ENCODE assay signal across 17 cellular contexts in the genomic region with DNA sequence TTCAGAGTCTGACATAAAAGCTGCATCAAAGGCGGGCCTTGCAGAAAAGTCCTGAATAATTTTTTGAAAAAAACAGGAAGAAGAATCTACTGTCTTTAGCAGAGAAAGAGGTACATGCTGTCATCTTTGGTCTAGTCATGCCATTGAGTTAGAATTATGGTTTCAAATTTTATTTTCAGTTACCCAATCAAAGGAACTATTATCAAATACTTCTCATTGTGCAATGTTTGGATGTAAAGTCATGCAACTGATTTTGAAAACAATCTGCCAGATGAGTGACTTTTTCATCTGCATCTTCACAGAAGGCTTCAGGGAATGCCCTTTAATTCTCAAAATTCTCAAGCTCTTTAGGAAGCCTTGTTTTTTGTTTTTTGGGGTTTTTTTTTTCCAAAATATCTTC.
A peak's percentile ranks its signal among the peaks of the same experiment; 100 is the strongest.
DNase-seq lines count a peak whose midpoint lies in the region; ATAC-seq and TF ChIP-seq lines count a peak whose summit lies in the region.
"Had no signal": no experiment of that assay in that cellular context is flagged by ENCODE, and none has a peak within 500 bp of the region (broad histone marks: within the 10 kb centered on the region; RNA-seq: fewer than 3 reads in every experiment).

No MANE protein-coding gene starts in this region.

- H2AK5ac ChIP-seq in IMR-90 (ENCODE audit: low read depth, low read length): no peak overlapping the region

- no peak overlapping the region for H2BK120ac ChIP-seq in IMR-90 (ENCODE audit: low read depth, low read length)

- no peaks in the 10 kb centered on the region for H3K4me1 Mint-ChIP-seq in T-helper 2 cell treated with Interferon-gamma antibody and Interleukin-4, amounts not matched to agents 5 μg/mL and 100 μg/mL, for 36 hours (ENCODE audit: low read depth)

- H2BK5ac ChIP-seq in IMR-90 (ENCODE audit: low read depth, low read length, poor library complexity, severe bottlenecking): no peak overlapping the region

- no peak overlapping the region for H3K14ac ChIP-seq in IMR-90 (replicated peaks; ENCODE audit: low read depth, low read length)

- H3K4me3 ChIP-seq in IMR-90 (ENCODE audit: insufficient read depth, low read depth, low read length): no peak overlapping the region
- no peak overlapping the region for H3K4me3 ChIP-seq in OCI-LY1 (ENCODE audit: low read depth, low read length, poor library complexity, severe bottlenecking)
- no peak overlapping the region for H3K4me3 ChIP-seq in gastrocnemius medialis
- H3K4me3 ChIP-seq: HAP-1 had no signal

- no peaks in the 10 kb centered on the region for H3K9me2 ChIP-seq in OCI-LY1 (ENCODE audit: low read depth, low read length)
- H3K9me2 ChIP-seq: SK-N-SH had no signal

- H3K18ac ChIP-seq in IMR-90 (ENCODE audit: low read depth, low read length): no peak overlapping the region

- no peak overlapping the region for H2BK20ac ChIP-seq in IMR-90 (ENCODE audit: low read depth, low read length)

- no peak overlapping the region for H4K5ac ChIP-seq in IMR-90 (ENCODE audit: low read depth, low read length)

- no peak overlapping the region for H2BK15ac ChIP-seq in IMR-90 (ENCODE audit: low read depth, low read length)

- ATAC-seq in IMR-90 (ENCODE audit: low read depth): no peak
- ATAC-seq in GM18517 (IDR thresholded peaks at IDR 0.05; ENCODE audit: unreplicated experiment): no peak
- ATAC-seq in gastrocnemius medialis: no peak

- no peak overlapping the region for H2AFZ ChIP-seq in IMR-90 (replicated peaks; ENCODE audit: low read length, poor library complexity)
- H2AFZ ChIP-seq in OCI-LY1 (ENCODE audit: low read length): 0 out of 2 replicates have a peak overlapping the region, but pooled peaks have one; percentile 1

- POLR2A ChIA-PET in IMR-90 (lab: Charles Lee; ENCODE audit: unreplicated experiment): interaction anchor here (0.6 kb wide), 1 partner anchor 117 kb away, joined by 3 read pairs; no protein-coding TSS in a partner anchor

- no peaks in the 10 kb centered on the region for H3K79me1 ChIP-seq in IMR-90 (ENCODE audit: low read depth in 1 of 2, low read length in 2 of 2)

- no peak for TF ChIP-seq CTCF in AG09319 (IDR thresholded peaks at IDR 0.05; ENCODE audit: low read depth, low read length)
- no peak for TF ChIP-seq CTCF in IMR-90 (conservative IDR thresholded peaks at IDR 0.05; ENCODE audit: low read depth, low read length)
- TF ChIP-seq CTCF in OCI-LY1 (IDR thresholded peaks at IDR 0.05; ENCODE audit: low read length): no peak
- TF ChIP-seq CTCF in gastrocnemius medialis (IDR thresholded peaks at IDR 0.05 in 4 of 5, conservative IDR thresholded peaks at IDR 0.05 in 1 of 5): no peak

- H4K20me1 ChIP-seq in IMR-90 (ENCODE audit: insufficient read depth, low read length) (no peaks in the 10 kb centered on the region), OCI-LY1 (ENCODE audit: insufficient read depth, low read length) (no peaks in the 10 kb centered on the region)

- H3K4me2 ChIP-seq in IMR-90 (ENCODE audit: low read depth, low read length) (no peak overlapping the region), OCI-LY1 (ENCODE audit: low read length) (peak overlapping the region; percentile 49)

- no peaks in the 10 kb centered on the region for H3K27me3 Mint-ChIP-seq in T-helper 2 cell treated with Interferon-gamma antibody and Interleukin-4, amounts not matched to agents 5 μg/mL and 100 μg/mL, for 36 hours (ENCODE audit: low read depth)

- no peak overlapping the region for H3K27ac Mint-ChIP-seq in T-helper 2 cell treated with Interferon-gamma antibody and Interleukin-4, amounts not matched to agents 5 μg/mL and 100 μg/mL, for 36 hours

- no peaks in the 10 kb centered on the region for H3K36me3 Mint-ChIP-seq in T-helper 2 cell treated with Interferon-gamma antibody and Interleukin-4, amounts not matched to agents 5 μg/mL and 100 μg/mL, for 36 hours (ENCODE audit: low read depth)

- in situ Hi-C loops in IMR-90 (cut with MboI; ENCODE audit: low sequenced_read_pairs) (no loop called here), gastrocnemius medialis (cut with MboI; ENCODE audit: low sequenced_read_pairs in 4 of 4) (no loop called here)

- intact Hi-C loops in IMR-90 (cut with micrococcal nuclease) (no loop called here), gastrocnemius medialis (cut with DNase I; ENCODE audit: low total_unique reads) (no loop called here)

- peaks cover 8% of the 10 kb centered on the region for H3K9me3 Mint-ChIP-seq in T-helper 2 cell treated with Interferon-gamma antibody and Interleukin-4, amounts not matched to agents 5 μg/mL and 100 μg/mL, for 36 hours

- DNase-seq in AG09319 (ENCODE audit: extremely low read depth, low read depth): peak; percentile 2
- DNase-seq in IMR-90: peak; percentile 25
- DNase-seq in fibroblast of gingiva (ENCODE audit: low read depth): peak; percentile 53
- no peak for DNase-seq in T-helper 2 cell treated with Interferon-gamma antibody and Interleukin-4, amounts not matched to agents 5 μg/mL and 100 μg/mL, for 36 hours (ENCODE audit: low spot score)
- DNase-seq in gastrocnemius medialis: no peak
- DNase-seq: C1 segment of cervical spinal cord, DMS79, NCI-H187, NCI-H2107, NCI-H345, NCI-H526, SHP77, SK-N-SH had no signal

- H3K56ac ChIP-seq in IMR-90 (ENCODE audit: extremely low read depth, insufficient read depth, low read length): no peak overlapping the region

- CTCF ChIA-PET in IMR-90 (lab: Yijun Ruan, JAX): interaction anchor here (0.6 kb wide), 1 partner anchor 405 kb away, joined by 3 read pairs; no protein-coding TSS in a partner anchor

- H3K9me3 ChIP-seq in IMR-90 (ENCODE audit: control insufficient read depth, insufficient read depth, low read length): no peaks in the 10 kb centered on the region
- no peaks in the 10 kb centered on the region for H3K9me3 ChIP-seq in OCI-LY1 (ENCODE audit: low read length)
- no peaks in the 10 kb centered on the region for H3K9me3 ChIP-seq in gastrocnemius medialis
- H3K9me3 ChIP-seq: HAP-1, SK-N-SH had no signal

- H3K79me2 ChIP-seq in OCI-LY1 (ENCODE audit: insufficient read depth, low read length): no peaks in the 10 kb centered on the region

- H4K8ac ChIP-seq in IMR-90 (ENCODE audit: low read depth in 2 of 2, low read length in 2 of 2): no peak overlapping the region; a peak in 1 of 4 replicates

- no peaks in the 10 kb centered on the region for H3F3A ChIP-seq in OCI-LY1 (ENCODE audit: insufficient read depth, low read length)

- H3K27me3 ChIP-seq in IMR-90 (ENCODE audit: control insufficient read depth, insufficient read depth, low read length): no peaks in the 10 kb centered on the region
- H3K27me3 ChIP-seq in OCI-LY1 (ENCODE audit: insufficient read depth, low read length): no peaks in the 10 kb centered on the region
- H3K27me3 ChIP-seq in gastrocnemius medialis: no peaks in the 10 kb centered on the region

- no peak for TF ChIP-seq RAD21 in IMR-90 (IDR thresholded peaks at IDR 0.05; ENCODE audit: low read length)

- WGBS in IMR-90 (ENCODE audit: extremely low coverage in 2 of 2, insufficient read length in 1 of 2), 2 experiments: no CpG with 5 or more reads among the region's 1 CpG

- no peak overlapping the region for H4K91ac ChIP-seq in IMR-90 (ENCODE audit: insufficient read depth, low read depth, low read length)

- H3K27ac ChIP-seq in IMR-90 (ENCODE audit: insufficient read depth, low read length) (no peak overlapping the region), OCI-LY1 (ENCODE audit: low read depth, low read length, poor library complexity, severe bottlenecking) (no peak overlapping the region), gastrocnemius medialis (no peak overlapping the region)
- H3K27ac ChIP-seq: HL-60 had no signal

- no peak overlapping the region for H3K23ac ChIP-seq in IMR-90 (ENCODE audit: low read depth, low read length)

- TF ChIP-seq POLR2A in IMR-90 (IDR thresholded peaks at IDR 0.05; ENCODE audit: low read depth, low read length): no peak
- TF ChIP-seq POLR2A in gastrocnemius medialis (IDR thresholded peaks at IDR 0.05): no peak

- H3K4me1 ChIP-seq in IMR-90 (ENCODE audit: control insufficient read depth, insufficient read depth, low read length) (no peaks in the 10 kb centered on the region; the same call in 1 of the 2 replicates), OCI-LY1 (ENCODE audit: insufficient read depth, low read length, severe bottlenecking) (peaks cover 20% of the 10 kb centered on the region), gastrocnemius medialis (no peaks in the 10 kb centered on the region)
- H3K4me1 ChIP-seq: HAP-1 had no signal

- H3K4ac ChIP-seq in IMR-90 (ENCODE audit: low read depth, low read length): no peak overlapping the region

- dilution Hi-C loops in IMR-90 (cut with HindIII; ENCODE audit: low sequenced_read_pairs, unreplicated experiment): no loop called here

- H3K9me1 ChIP-seq in IMR-90 (ENCODE audit: insufficient read depth, low read length): no peaks in the 10 kb centered on the region

- H3K36me3 ChIP-seq in IMR-90 (ENCODE audit: control insufficient read depth, insufficient read depth, low read length): no peaks in the 10 kb centered on the region
- H3K36me3 ChIP-seq in OCI-LY1 (ENCODE audit: insufficient read depth, low read length): no peaks in the 10 kb centered on the region
- H3K36me3 ChIP-seq in gastrocnemius medialis: no peaks in the 10 kb centered on the region
- H3K36me3 ChIP-seq: HAP-1 had no signal

- H3K4me3 Mint-ChIP-seq in T-helper 2 cell treated with Interferon-gamma antibody and Interleukin-4, amounts not matched to agents 5 μg/mL and 100 μg/mL, for 36 hours: no peak overlapping the region

- no peak overlapping the region for H2AK9ac ChIP-seq in IMR-90 (replicated peaks; ENCODE audit: low read depth, low read length, poor library complexity)

- no peak overlapping the region for H3K9ac ChIP-seq in IMR-90 (ENCODE audit: low read depth, low read length)
- no peak overlapping the region for H3K9ac ChIP-seq in OCI-LY1 (ENCODE audit: low read length)
- H3K9ac ChIP-seq: SK-N-SH had no signal

- no TSS peak for BruUV-seq in IMR-90 (replicated peaks; lab: Mats Ljungman, UMichigan)

TF ChIP-seq in IMR-90, 13 proteins besides CTCF, POLR2A, EP300 and RAD21:
- no peak for TF ChIP-seq MAFK (IDR thresholded peaks at IDR 0.05; ENCODE audit: low read depth, low read length)
- no peak for TF ChIP-seq NFE2L2 (IDR thresholded peaks at IDR 0.05; ENCODE audit: low read depth, low read length)
- peak; percentile 75 for TF ChIP-seq CEBPB (IDR thresholded peaks at IDR 0.05; ENCODE audit: low read depth, low read length)
- TF ChIP-seq, protein P1, sequence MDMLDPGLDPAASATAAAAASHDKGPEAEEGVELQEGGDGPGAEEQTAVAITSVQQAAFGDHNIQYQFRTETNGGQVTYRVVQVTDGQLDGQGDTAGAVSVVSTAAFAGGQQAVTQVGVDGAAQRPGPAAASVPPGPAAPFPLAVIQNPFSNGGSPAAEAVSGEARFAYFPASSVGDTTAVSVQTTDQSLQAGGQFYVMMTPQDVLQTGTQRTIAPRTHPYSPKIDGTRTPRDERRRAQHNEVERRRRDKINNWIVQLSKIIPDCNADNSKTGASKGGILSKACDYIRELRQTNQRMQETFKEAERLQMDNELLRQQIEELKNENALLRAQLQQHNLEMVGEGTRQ (IDR thresholded peaks at IDR 0.05; ENCODE audit: low read depth, low read length): no peak

Comparison
In these comparisons a context has a peak if more than half of its experiments do, and no peak if none do; other contexts are left out.
1. DNase-seq: peak in AG09319 (single experiment), IMR-90 (single experiment) and fibroblast of gingiva (single experiment); none in T-helper 2 cell treated with Interferon-gamma antibody and Interleukin-4, amounts not matched to agents 5 μg/mL and 100 μg/mL, for 36 hours (single experiment) and gastrocnemius medialis (0 of 2).